Comparison of ENCODE assay signal across 11 cellular contexts in genomic region chr4:162498168-162498567, GRCh38.
DNase-seq lines count a peak whose midpoint lies in the region; ATAC-seq and TF ChIP-seq lines count a peak whose summit lies in the region.
"Had no signal": no experiment of that assay in that cellular context is flagged by ENCODE, and none has a peak within 500 bp of the region (broad histone marks: within the 10 kb centered on the region; RNA-seq: fewer than 3 reads in every experiment).

No MANE protein-coding gene starts in this region.

- H3K79me1 ChIP-seq in mesenchymal stem cell (replicated peaks; ENCODE audit: low read length, poor library complexity, severe bottlenecking): no peaks in the 10 kb centered on the region

- H4K20me1 ChIP-seq in HCT116 (ENCODE audit: insufficient read depth) (no peaks in the 10 kb centered on the region), OCI-LY3 (ENCODE audit: insufficient read depth, low read length) (no peaks in the 10 kb centered on the region)

- no peak overlapping the region for H3K4ac ChIP-seq in mesenchymal stem cell (ENCODE audit: low read depth in 1 of 2, low read length in 2 of 2)

- no peak overlapping the region for H3K18ac ChIP-seq in mesenchymal stem cell (ENCODE audit: low read depth in 1 of 2, low read length in 2 of 2)

- no peak overlapping the region for H2BK15ac ChIP-seq in mesenchymal stem cell (ENCODE audit: low read depth, poor library complexity, severe bottlenecking)

- RAD21 ChIA-PET in HCT116 (lab: Charles Lee; ENCODE audit: low non-redundant PET in 1 of 2, low total read pairs in 2 of 2, uncharacterized antibody in 2 of 2, unreplicated experiment in 2 of 2): interaction anchor here in 1 of 2 experiments (2.0 kb wide), 1 partner anchor 540 kb away, joined by 4 read pairs; no protein-coding TSS in a partner anchor

- no peaks in the 10 kb centered on the region for H3K9me2 ChIP-seq in HCT116 (ENCODE audit: insufficient read depth)

- CTCF ChIA-PET in HCT116 (lab: Charles Lee): interaction anchor here (1.0 to 5.3 kb wide), 7 partner anchors 13 to 1052 kb away, joined by 3 to 21 read pairs (median 4); no protein-coding TSS in a partner anchor

- H3K27ac ChIP-seq in HCT116 (ENCODE audit: low read depth, low read length) (no peak overlapping the region), OCI-LY3 (ENCODE audit: low read length) (no peak overlapping the region), mesenchymal stem cell (ENCODE audit: low read length, poor library complexity, severe bottlenecking) (no peak overlapping the region)
- H3K27ac ChIP-seq: HL-60 had no signal

- no peak for TF ChIP-seq CTCF in HCT116 (IDR thresholded peaks at IDR 0.05 in 2 of 3, conservative IDR thresholded peaks at IDR 0.05 in 1 of 3; ENCODE audit: borderline replicate concordance in 1 of 3, insufficient read depth in 1 of 3, low read depth in 2 of 3, low read length in 2 of 3)
- TF ChIP-seq CTCF in OCI-LY3 (IDR thresholded peaks at IDR 0.05; ENCODE audit: low read depth, low read length): no peak

- 74% methylated on average over 2 of the region's 2 CpGs for whole genome bisulfite sequencing in mesenchymal stem cell

- no peak overlapping the region for H2BK120ac ChIP-seq in mesenchymal stem cell (ENCODE audit: low read depth, low read length)

- no peak for TF ChIP-seq RAD21 in HCT116 (IDR thresholded peaks at IDR 0.05; ENCODE audit: low read depth)

- no peak for ATAC-seq in HCT116
- ATAC-seq in left cardiac atrium: peak; percentile 58 to 87
- no peak for ATAC-seq in GM21528 (IDR thresholded peaks at IDR 0.05; ENCODE audit: low FRiP score, unreplicated experiment)
- ATAC-seq in HG02970 (IDR thresholded peaks at IDR 0.05; ENCODE audit: low FRiP score, unreplicated experiment): no peak

- no peak overlapping the region for H4K91ac ChIP-seq in mesenchymal stem cell (ENCODE audit: low read length)

- intact Hi-C loops in HCT116 (cut with micrococcal nuclease) (loop anchor here (5.0 kb wide), 1 partner anchor 834 kb away; the partner anchor contains the start of gene NPY1R), left cardiac atrium (cut with DNase I) (loop anchor here in 1 of 2 donors (2.0 to 5.0 kb wide), 2 partner anchors 835 to 1049 kb away; partner anchors contain the start of gene NPY1R)

- no peak overlapping the region for H4K8ac ChIP-seq in mesenchymal stem cell (ENCODE audit: low read length)

- H3K36me3 ChIP-seq in HCT116 (ENCODE audit: control insufficient read depth in 1 of 2, insufficient read depth in 2 of 2, low read length in 2 of 2) (no peaks in the 10 kb centered on the region), OCI-LY3 (replicated peaks; ENCODE audit: low read depth, low read length) (no peaks in the 10 kb centered on the region), mesenchymal stem cell (ENCODE audit: control insufficient read depth in 1 of 2, insufficient read depth in 2 of 2, low read depth in 1 of 2, low read length in 2 of 2) (no peaks in the 10 kb centered on the region)

- H2AK5ac ChIP-seq in mesenchymal stem cell (ENCODE audit: low read length, severe bottlenecking): no peak overlapping the region

- BruUV-seq in HCT116 (replicated peaks; lab: Mats Ljungman, UMichigan): no TSS peak

- H3K4me3 ChIP-seq in HCT116 (replicated peaks in 1 of 2; ENCODE audit: low read depth in 1 of 2, low read length in 2 of 2) (no peak overlapping the region), OCI-LY3 (ENCODE audit: low read length) (peak overlapping the region; percentile 69), mesenchymal stem cell (ENCODE audit: insufficient read depth in 1 of 2, low read depth in 1 of 2, low read length in 2 of 2) (no peak overlapping the region)

- TF ChIP-seq POLR2A in HCT116 (IDR thresholded peaks at IDR 0.05; ENCODE audit: borderline replicate concordance, extremely low read depth, insufficient read depth, insufficient read length): no peak

- no peak overlapping the region for H2BK12ac ChIP-seq in mesenchymal stem cell (ENCODE audit: low read length in 2 of 2)

- H3K27me3 ChIP-seq in HCT116 (ENCODE audit: insufficient read depth, low read length) (no peaks in the 10 kb centered on the region), OCI-LY3 (ENCODE audit: low read depth, low read length) (no peaks in the 10 kb centered on the region), mesenchymal stem cell (ENCODE audit: control insufficient read depth in 1 of 2, insufficient read depth in 1 of 2, low read length in 2 of 2) (no peaks in the 10 kb centered on the region)

- H3K9me3 ChIP-seq in HCT116 (ENCODE audit: control insufficient read depth in 1 of 2, insufficient read depth in 1 of 2, low read depth in 1 of 2, low read length in 2 of 2) (no peaks in the 10 kb centered on the region), OCI-LY3 (ENCODE audit: insufficient read depth, low read length) (no peaks in the 10 kb centered on the region), mesenchymal stem cell (ENCODE audit: control insufficient read depth, low read length) (no peaks in the 10 kb centered on the region)

- H3K9ac ChIP-seq in HCT116 (ENCODE audit: low read length) (no peak overlapping the region), OCI-LY3 (ENCODE audit: low read length) (no peak overlapping the region), mesenchymal stem cell (ENCODE audit: low read length) (peak overlapping the region; percentile 37)

- H3K4me2 ChIP-seq in HCT116 (ENCODE audit: low read length) (no peak overlapping the region), OCI-LY3 (ENCODE audit: low read length) (peak overlapping the region; percentile 67), mesenchymal stem cell (ENCODE audit: low read length, poor library complexity, severe bottlenecking) (no peak overlapping the region)

- H3K4me1 ChIP-seq in HCT116 (ENCODE audit: control insufficient read depth in 1 of 2, insufficient read depth in 2 of 2, low read length in 2 of 2) (no peaks in the 10 kb centered on the region), OCI-LY3 (ENCODE audit: low read length) (peaks cover 17% of the 10 kb centered on the region), mesenchymal stem cell (ENCODE audit: control insufficient read depth, insufficient read depth, low read depth, low read length) (no peaks in the 10 kb centered on the region)

- H3K79me2 ChIP-seq in HCT116 (ENCODE audit: insufficient read depth, low read length) (no peaks in the 10 kb centered on the region), OCI-LY3 (ENCODE audit: low read length) (no peaks in the 10 kb centered on the region)

- H2AFZ ChIP-seq in HCT116 (ENCODE audit: low read depth, low read length, poor library complexity, severe bottlenecking) (peak overlapping the region; percentile 81), OCI-LY3 (ENCODE audit: low read depth, low read length) (peak overlapping the region; percentile 34; the same call in 1 of the 2 replicates), mesenchymal stem cell (ENCODE audit: low read depth, low read length) (no peak overlapping the region)

- no peak for DNase-seq in HCT116 (ENCODE audit: low read depth, low spot score)
- peak; percentile 25 for DNase-seq in left cardiac atrium
- DNase-seq in mesenchymal stem cell: peak; percentile 2
- no peak for DNase-seq in amygdala (lab: John Stamatoyannopoulos, UW)
- no peak for DNase-seq in NCI-H1105 treated with DMSO at 0.1 percent for 48 hours (lab: John Stamatoyannopoulos, UW)
- DNase-seq: H9, NCI-H2029 had no signal

- POLR2A ChIA-PET in HCT116 (lab: Charles Lee): no interaction called here

- H3K14ac ChIP-seq in mesenchymal stem cell (ENCODE audit: low read length in 2 of 2): no peak overlapping the region

- no peak overlapping the region for H2BK5ac ChIP-seq in mesenchymal stem cell (ENCODE audit: low read depth, low read length, poor library complexity, severe bottlenecking)

- H3K23ac ChIP-seq in mesenchymal stem cell (ENCODE audit: low read length in 2 of 2): no peak overlapping the region

TF ChIP-seq in HCT116, 20 proteins besides CTCF, POLR2A, EP300 and RAD21:
- no peak for TF ChIP-seq JUND (IDR thresholded peaks at IDR 0.05)
- no peak for TF ChIP-seq SRF (IDR thresholded peaks at IDR 0.05; ENCODE audit: low read depth)
- TF ChIP-seq SP1 (IDR thresholded peaks at IDR 0.05; ENCODE audit: low read depth): no peak
- no peak for TF ChIP-seq MAX (IDR thresholded peaks at IDR 0.05)
- TF ChIP-seq FOSL1 (IDR thresholded peaks at IDR 0.05; ENCODE audit: low read depth): no peak
- no peak for TF ChIP-seq ZFX (IDR thresholded peaks at IDR 0.05)
- no peak for TF ChIP-seq ATF3 (IDR thresholded peaks at IDR 0.05)
- no peak for TF ChIP-seq EZH2phosphoT487 (IDR thresholded peaks at IDR 0.05; ENCODE audit: borderline replicate concordance)
- TF ChIP-seq TCF7L2 (IDR thresholded peaks at IDR 0.05; ENCODE audit: borderline replicate concordance, extremely low read depth, insufficient read depth, insufficient read length): no peak
- TF ChIP-seq POLR2AphosphoS5 (IDR thresholded peaks at IDR 0.05; ENCODE audit: low read depth, low read length): no peak
- no peak for TF ChIP-seq CEBPB (IDR thresholded peaks at IDR 0.05; ENCODE audit: low read depth)
- no peak for TF ChIP-seq EGR1 (IDR thresholded peaks at IDR 0.05; ENCODE audit: low read depth)
- no peak for TF ChIP-seq ELF1 (IDR thresholded peaks at IDR 0.05; ENCODE audit: borderline replicate concordance, low read depth)
- no peak for TF ChIP-seq YY1 (IDR thresholded peaks at IDR 0.05; ENCODE audit: extremely low read depth, insufficient replicate concordance, low read depth, low read length)
- TF ChIP-seq EZH2 (IDR thresholded peaks at IDR 0.05): no peak
- no peak for TF ChIP-seq ZNF274 (IDR thresholded peaks at IDR 0.05; ENCODE audit: low read depth, low read length)
TF ChIP-seq in HCT116: peak in this region for 0.

Comparison
In these comparisons a context has a peak if more than half of its experiments do, and no peak if none do; other contexts are left out.
1. ATAC-seq: peak in left cardiac atrium (2 of 2); none in HCT116 (single experiment), GM21528 (single experiment) and HG02970 (single experiment).
2. DNase-seq: peak in left cardiac atrium (single experiment) and mesenchymal stem cell (single experiment); none in HCT116 (single experiment), amygdala (0 of 56) and NCI-H1105 treated with DMSO at 0.1 percent for 48 hours (single experiment).